8 cellular contexts compared by ENCODE assay signal in genomic region chr11:43880640-43881159, GRCh38. TPM values are rescaled to one million over a fixed set of nuclear protein-coding genes. Genes with fewer than 3 reads are reported as not detected.
DNase-seq lines count a peak whose midpoint lies in the region; ATAC-seq lines count a peak whose summit lies in the region.

ALKBH3 (plus strand) TSS chr11:43880831; CDS start chr11:43882653, 1,822 bp downstream.

- peak; percentile 82 for ATAC-seq in GM19468 (IDR thresholded peaks at IDR 0.05; ENCODE audit: extremely low read depth, unreplicated experiment)

- H2BK12ac ChIP-seq in mesenchymal stem cell (ENCODE audit: low read length in 2 of 2): no peak within 1 kb of the TSS

- H2BK5ac ChIP-seq in mesenchymal stem cell (ENCODE audit: low read depth, low read length, poor library complexity, severe bottlenecking): no peak within 1 kb of the TSS

- H3K9me3 ChIP-seq in endocrine pancreas (ENCODE audit: control insufficient read depth, low read length) (no peaks in the 10 kb centered on the region), mesenchymal stem cell (ENCODE audit: control insufficient read depth, low read length) (no peaks in the 10 kb centered on the region)

- H4K8ac ChIP-seq in mesenchymal stem cell (ENCODE audit: low read length): peak within 1 kb of the TSS; percentile 98

- no peak within 1 kb of the TSS for H2BK15ac ChIP-seq in mesenchymal stem cell (ENCODE audit: low read depth, poor library complexity, severe bottlenecking)

- H3K4me3 ChIP-seq in endocrine pancreas (ENCODE audit: control insufficient read depth, insufficient read depth, low read length) (peak within 1 kb of the TSS; percentile 91), mesenchymal stem cell (ENCODE audit: insufficient read depth in 1 of 2, low read depth in 1 of 2, low read length in 2 of 2) (peak within 1 kb of the TSS; percentile 61 to 87)

- H2AFZ ChIP-seq in mesenchymal stem cell (ENCODE audit: low read depth, low read length): peak within 1 kb of the TSS; percentile 76

- H3K27me3 ChIP-seq in endocrine pancreas (ENCODE audit: control insufficient read depth, insufficient read depth, low read length): no peaks in the 10 kb centered on the region
- peaks cover 14 to 24% of the 10 kb centered on the region in 2 experiments for H3K27me3 ChIP-seq in mesenchymal stem cell (ENCODE audit: control insufficient read depth in 1 of 2, insufficient read depth in 1 of 2, low read length in 2 of 2)

- peak within 1 kb of the TSS; percentile 94 for H3K9ac ChIP-seq in endocrine pancreas (ENCODE audit: control insufficient read depth, insufficient read depth, low read length)
- H3K9ac ChIP-seq in mesenchymal stem cell (ENCODE audit: low read length): peak within 1 kb of the TSS; percentile 91

- H3K4ac ChIP-seq in mesenchymal stem cell (ENCODE audit: low read depth in 1 of 2, low read length in 2 of 2): peak within 1 kb of the TSS in 1 of 2 experiments; percentile 73

- H3K18ac ChIP-seq in mesenchymal stem cell (ENCODE audit: low read depth in 1 of 2, low read length in 2 of 2): no peak within 1 kb of the TSS

- H3K4me2 ChIP-seq in mesenchymal stem cell (ENCODE audit: low read length, poor library complexity, severe bottlenecking): peak within 1 kb of the TSS; percentile 69

- H3K27ac ChIP-seq in mesenchymal stem cell (ENCODE audit: low read length, poor library complexity, severe bottlenecking): no peak within 1 kb of the TSS

- no peak within 1 kb of the TSS for H3K14ac ChIP-seq in mesenchymal stem cell (ENCODE audit: low read length in 2 of 2)

- H3K79me1 ChIP-seq in mesenchymal stem cell (replicated peaks; ENCODE audit: low read length, poor library complexity, severe bottlenecking): peaks cover 1% of the 10 kb centered on the region

- H3K4me1 ChIP-seq in endocrine pancreas (ENCODE audit: control insufficient read depth, insufficient read depth, low read length) (peaks cover 12% of the 10 kb centered on the region), mesenchymal stem cell (ENCODE audit: control insufficient read depth, insufficient read depth, low read depth, low read length) (peaks cover 2% of the 10 kb centered on the region)

- 63% methylated on average over 36 of the region's 36 CpGs for WGBS in mesenchymal stem cell

- DNase-seq in CMK (ENCODE audit: low read depth): peak; percentile 76
- DNase-seq in HPDE6-E6E7 (ENCODE audit: extremely low spot score): peak; percentile 73
- DNase-seq in NOMO-1 (lab: John Stamatoyannopoulos, UW; ENCODE audit: unreplicated experiment in 2 of 2): peak; percentile 83 to 92
- peak; percentile 75 to 79 (median 77) for DNase-seq in activated CD8-positive, alpha-beta memory T cell treated with anti-CD3 and anti-CD28 coated beads for 48 hours (ENCODE audit: low read depth in 2 of 3, low spot score in 2 of 3)
- DNase-seq in mesenchymal stem cell: peak; percentile 87
- DNase-seq in stimulated activated CD8-positive, alpha-beta memory T cell treated with anti-CD3 and anti-CD28 coated beads, Interleukin-12 subunit alpha, Interleukin-12 subunit beta, amount 100 ng/mL, for 1 hour (ENCODE audit: low read depth): peak; percentile 85

- H2BK120ac ChIP-seq in mesenchymal stem cell (ENCODE audit: low read depth, low read length): no peak within 1 kb of the TSS

- no peak within 1 kb of the TSS for H3K23ac ChIP-seq in mesenchymal stem cell (ENCODE audit: low read length in 2 of 2)

- no peak within 1 kb of the TSS for H4K91ac ChIP-seq in mesenchymal stem cell (ENCODE audit: low read length)

- H3K36me3 ChIP-seq in endocrine pancreas (ENCODE audit: control insufficient read depth, insufficient read depth, low read length) (no peaks in the 10 kb centered on the region), mesenchymal stem cell (ENCODE audit: control insufficient read depth in 1 of 2, insufficient read depth in 2 of 2, low read depth in 1 of 2, low read length in 2 of 2) (peaks cover 0 to 32% of the 10 kb centered on the region in 2 experiments)

- H2AK5ac ChIP-seq in mesenchymal stem cell (ENCODE audit: low read length, severe bottlenecking): no peak within 1 kb of the TSS

RNA-seq across cellular contexts. Expression of gene ALKBH3, which starts in this region (rescaled TPM):
- 22.0 TPM for polyA plus RNA-seq in mesenchymal stem cell (2013, experiment 1 of 2)
- 20.7 TPM for polyA plus RNA-seq in mesenchymal stem cell (2013, experiment 2 of 2)
